Comparison of ENCODE assay signal across 1 cellular context in genomic region chr7:30473393-30473775, GRCh38.
TF ChIP-seq lines count a peak whose summit lies in the region.

No MANE protein-coding gene starts in this region.

TF ChIP-seq in IMR-90, 13 proteins besides CTCF, POLR2A, EP300 and RAD21:
- TF ChIP-seq MAZ (IDR thresholded peaks at IDR 0.05; ENCODE audit: borderline replicate concordance, low read depth, low read length) (no peak), RFX5 (IDR thresholded peaks at IDR 0.05; ENCODE audit: low read depth, low read length) (no peak)
TF ChIP-seq in IMR-90: peak in this region for 0.
